18 cellular contexts compared by ENCODE assay signal in genomic region chr14:24330973-24331674, GRCh38. TPM values are rescaled to one million over a fixed set of nuclear protein-coding genes. Genes with fewer than 3 reads are reported as not detected.
A peak's percentile ranks its signal among the peaks of the same experiment; 100 is the strongest.
DNase-seq lines count a peak whose midpoint lies in the region; ATAC-seq, FAIRE-seq and TF ChIP-seq lines count a peak whose summit lies in the region.
"Had no signal": no experiment of that assay in that cellular context is flagged by ENCODE, and none has a peak within 500 bp of the region (broad histone marks: within the 10 kb centered on the region; RNA-seq: fewer than 3 reads in every experiment).

No MANE protein-coding gene starts in this region.

- no peak for DNase-seq in CD8-positive, alpha-beta T cell
- DNase-seq in HepG2 (ENCODE audit: low spot score): no peak
- DNase-seq in stomach: no peak
- DNase-seq in urothelium cell line (ENCODE audit: low spot score): no peak
- DNase-seq: C1 segment of cervical spinal cord, Caco-2, GOT3, NCI-H2227 treated with DMSO at 0.1 percent for 48 hours, NCI-H510A treated with DMSO at 0.1 percent for 48 hours, NCI-H774, SIG-M5 had no signal

- peaks cover 26% of the 10 kb centered on the region for H3K27me3 Mint-ChIP-seq in CD8-positive, alpha-beta T cell (ENCODE audit: low read depth)
- peaks cover 15% of the 10 kb centered on the region for H3K27me3 Mint-ChIP-seq in activated T-helper 17 cell treated with anti-CD3 and anti-CD28 coated beads, Interleukin-2, amount 50 U/mL, for 72 hours

- no peak for TF ChIP-seq EP300 in HepG2 (IDR thresholded peaks at IDR 0.05; ENCODE audit: low read depth in 2 of 2, low read length in 2 of 2)
- no peak for TF ChIP-seq EP300 in HepG2 (CRISPR knock-in tag; IDR thresholded peaks at IDR 0.05; ENCODE audit: borderline replicate concordance)
- TF ChIP-seq EP300 in stomach (IDR thresholded peaks at IDR 0.05): no peak
- TF ChIP-seq EP300 in gastroesophageal sphincter (IDR thresholded peaks at IDR 0.05): no peak

- peak overlapping the region; percentile 94 for H3K4me2 ChIP-seq in BLaER1
- no peak overlapping the region for H3K4me2 ChIP-seq in HepG2 (ENCODE audit: low read depth, low read length)

- H3K36me3 Mint-ChIP-seq in CD8-positive, alpha-beta T cell: peaks cover 3% of the 10 kb centered on the region
- peaks cover 18% of the 10 kb centered on the region for H3K36me3 Mint-ChIP-seq in activated T-helper 17 cell treated with anti-CD3 and anti-CD28 coated beads, Interleukin-2, amount 50 U/mL, for 72 hours (ENCODE audit: low read depth)

- H3K9ac ChIP-seq in BLaER1: no peak overlapping the region
- H3K9ac ChIP-seq in HepG2 (ENCODE audit: insufficient read depth, low read depth, low read length): no peak overlapping the region

- H3K27ac ChIP-seq in BLaER1 (no peak overlapping the region), HepG2 (ENCODE audit: extremely low read length, insufficient read depth, low read length) (no peak overlapping the region), stomach (no peak overlapping the region), gastroesophageal sphincter (no peak overlapping the region)
- no peak overlapping the region for H3K27ac ChIP-seq in CD8-positive, alpha-beta T cell (ENCODE audit: low read depth, low read length)
- H3K27ac ChIP-seq: A549 had no signal

- peaks cover 41% of the 10 kb centered on the region for H3K27me3 ChIP-seq in BLaER1
- H3K27me3 ChIP-seq in CD8-positive, alpha-beta T cell (ENCODE audit: insufficient read depth, low read length): peaks cover 7% of the 10 kb centered on the region
- peaks cover 31 to 82% of the 10 kb centered on the region in 2 experiments for H3K27me3 ChIP-seq in HepG2 (ENCODE audit: control insufficient read depth in 1 of 2, insufficient read depth in 2 of 2, low read length in 2 of 2)
- peaks cover 0 to 29% (median 8%) of the 10 kb centered on the region in 3 donors for H3K27me3 ChIP-seq in stomach
- H3K27me3 ChIP-seq in gastroesophageal sphincter: peaks cover 64% of the 10 kb centered on the region

- intact Hi-C loops in CD8-positive, alpha-beta T cell (cut with DNase I, micrococcal nuclease): loop anchor here (10.0 kb wide), 1 partner anchor 344 kb away; no protein-coding TSS in a partner anchor
- intact Hi-C loops in HepG2 (cut with micrococcal nuclease; ENCODE audit: unreplicated experiment) (loop anchor here (5.0 kb wide), 1 partner anchor 1564 kb away; the partner anchor contains the start of gene OXA1L), stomach (cut with DNase I; ENCODE audit: low total_unique reads) (loop anchor here (5.0 kb wide), 1 partner anchor 101 kb away; no protein-coding TSS in a partner anchor)

- no peak for ATAC-seq in CD8-positive, alpha-beta T cell
- ATAC-seq in activated T-helper 17 cell treated with anti-CD3 and anti-CD28 coated beads, Interleukin-2, amount 50 U/mL, for 72 hours (replicated peaks): no peak
- ATAC-seq in HepG2 (no peak), GM19452 (IDR thresholded peaks at IDR 0.05; ENCODE audit: unreplicated experiment) (no peak), gastroesophageal sphincter (no peak)
- ATAC-seq: HCT116 had no signal

- no TSS peak for BruUV-seq in HepG2 (replicated peaks; lab: Mats Ljungman, UMichigan)

- H3K4me1 ChIP-seq in BLaER1 (peaks cover 84% of the 10 kb centered on the region), HepG2 (ENCODE audit: insufficient read depth, low read length) (peaks cover 29% of the 10 kb centered on the region), stomach (peaks cover 34 to 85% (median 42%) of the 10 kb centered on the region in 4 donors), gastroesophageal sphincter (peaks cover 0 to 44% (median 16%) of the 10 kb centered on the region in 3 donors)
- H3K4me1 ChIP-seq in CD8-positive, alpha-beta T cell (ENCODE audit: insufficient read depth, low read length): peaks cover 64% of the 10 kb centered on the region

- TF ChIP-seq RAD21 in HepG2 (CRISPR knock-in tag; IDR thresholded peaks at IDR 0.05): no peak

- H3K36me3 ChIP-seq in BLaER1 (no peaks in the 10 kb centered on the region), HepG2 (replicated peaks in 1 of 2; ENCODE audit: control insufficient read depth in 1 of 2, insufficient read depth in 2 of 2, low read length in 2 of 2) (no peaks in the 10 kb centered on the region), stomach (peaks cover 0 to 6% (median 2%) of the 10 kb centered on the region in 4 donors), gastroesophageal sphincter (no peaks in the 10 kb centered on the region)
- no peaks in the 10 kb centered on the region for H3K36me3 ChIP-seq in CD8-positive, alpha-beta T cell (ENCODE audit: insufficient read depth, low read length)

- no peak for TF ChIP-seq CTCF in CD8-positive, alpha-beta T cell (IDR thresholded peaks at IDR 0.05)
- TF ChIP-seq CTCF in HepG2 (CRISPR knock-in tag; IDR thresholded peaks at IDR 0.05): no peak
- no peak for TF ChIP-seq CTCF in stomach (IDR thresholded peaks at IDR 0.05)
- TF ChIP-seq CTCF in gastroesophageal sphincter (IDR thresholded peaks at IDR 0.05): no peak

- no peak overlapping the region for H3K4me3 Mint-ChIP-seq in CD8-positive, alpha-beta T cell
- peak overlapping the region; percentile 90 for H3K4me3 Mint-ChIP-seq in activated T-helper 17 cell treated with anti-CD3 and anti-CD28 coated beads, Interleukin-2, amount 50 U/mL, for 72 hours

- FAIRE-seq in HepG2 (lab: Jason Lieb, UNC) (no peak), urothelium cell line (lab: Jason Lieb, UNC) (no peak)
- FAIRE-seq: A549, G401.6 had no signal

- in situ Hi-C loops in HepG2 (cut with HindIII; ENCODE audit: extremely low pct_ligation_motif_present, low pct_unique_long_range_greater_than_20kb): loop anchor here (5.0 kb wide), 1 partner anchor 101 kb away; no protein-coding TSS in a partner anchor

- H3K9me3 Mint-ChIP-seq in CD8-positive, alpha-beta T cell: no peaks in the 10 kb centered on the region
- no peaks in the 10 kb centered on the region for H3K9me3 Mint-ChIP-seq in activated T-helper 17 cell treated with anti-CD3 and anti-CD28 coated beads, Interleukin-2, amount 50 U/mL, for 72 hours

- H3K9me3 ChIP-seq in BLaER1 (no peaks in the 10 kb centered on the region), HepG2 (ENCODE audit: low read length) (no peaks in the 10 kb centered on the region), stomach (no peaks in the 10 kb centered on the region), gastroesophageal sphincter (no peaks in the 10 kb centered on the region)
- no peaks in the 10 kb centered on the region for H3K9me3 ChIP-seq in CD8-positive, alpha-beta T cell (ENCODE audit: low read length)
- H3K9me3 ChIP-seq: A549, Caco-2 had no signal

- H3K4me3 ChIP-seq in BLaER1 (no peak overlapping the region), HepG2 (replicated peaks in 1 of 3; ENCODE audit: insufficient read depth in 1 of 3, low read depth in 2 of 3, low read length in 3 of 3) (no peak overlapping the region), stomach (no peak overlapping the region), gastroesophageal sphincter (no peak overlapping the region)
- H3K4me3 ChIP-seq in CD8-positive, alpha-beta T cell (ENCODE audit: low read depth, low read length): no peak overlapping the region
- H3K4me3 ChIP-seq: A549 had no signal

- H3K4me1 Mint-ChIP-seq in CD8-positive, alpha-beta T cell (ENCODE audit: low read depth): peaks cover 70% of the 10 kb centered on the region
- peaks cover 20% of the 10 kb centered on the region for H3K4me1 Mint-ChIP-seq in activated T-helper 17 cell treated with anti-CD3 and anti-CD28 coated beads, Interleukin-2, amount 50 U/mL, for 72 hours

- CTCF ChIA-PET in CD8-positive, alpha-beta T cell (lab: Charles Lee): interaction anchor here (1.2 to 23.5 kb wide), 7 partner anchors 9 to 111 kb away, joined by 3 to 442 read pairs (median 21); partner anchors contain the start of genes CBLN3, CIDEB, KHNYN and LTB4R
- CTCF ChIA-PET in HepG2 (lab: Yijun Ruan, JAX; ENCODE audit: low intra/inter-chr PET ratio, low total read pairs): interaction anchor here (1.2 to 10.2 kb wide), 5 partner anchors 24 to 103 kb away, joined by 3 to 235 read pairs (median 7); partner anchors contain the start of genes CBLN3, CIDEB, KHNYN and NFATC4

- peak overlapping the region; percentile 52 for H3K27ac Mint-ChIP-seq in CD8-positive, alpha-beta T cell
- H3K27ac Mint-ChIP-seq in activated T-helper 17 cell treated with anti-CD3 and anti-CD28 coated beads, Interleukin-2, amount 50 U/mL, for 72 hours: no peak overlapping the region

- WGBS in HepG2 (ENCODE audit: low lambda C conversion rate): 36% methylated on average over 10 of the region's 10 CpGs
- 87 to 93% (median 91%) methylated on average over 6 to 10 of the region's 10 CpGs for WGBS in stomach, 5 donors
- WGBS in gastroesophageal sphincter (ENCODE audit: low coverage in 1 of 2), 2 donors: 95 to 96% methylated on average over 4 to 5 of the region's 10 CpGs

- H4K20me1 ChIP-seq in BLaER1: peaks cover 35% of the 10 kb centered on the region
- no peaks in the 10 kb centered on the region for H4K20me1 ChIP-seq in HepG2 (ENCODE audit: insufficient read depth, low read length)

- no peak overlapping the region for H2AFZ ChIP-seq in HepG2 (ENCODE audit: low read length)

- POLR2A ChIA-PET in CD8-positive, alpha-beta T cell (lab: Charles Lee): interaction anchor here (4.8 kb wide), 1 partner anchor 100 kb away, joined by 75 read pairs; the partner anchor contains the start of genes CBLN3 and KHNYN
- POLR2A ChIA-PET in HepG2 (lab: Yijun Ruan, JAX): interaction anchor here (0.6 to 4.3 kb wide), 4 partner anchors 24 to 105 kb away, joined by 3 to 98 read pairs (median 26); partner anchors contain the start of genes CBLN3, CIDEB and KHNYN

- no peaks in the 10 kb centered on the region for H3K79me2 ChIP-seq in HepG2 (ENCODE audit: insufficient read depth, low read length)

- TF ChIP-seq POLR2A in HepG2 (IDR thresholded peaks at IDR 0.05; ENCODE audit: insufficient read depth in 1 of 2, low read depth in 2 of 2, low read length in 2 of 2) (no peak), stomach (IDR thresholded peaks at IDR 0.05) (no peak), gastroesophageal sphincter (IDR thresholded peaks at IDR 0.05) (no peak)

RNA-seq across cellular contexts. Expression of gene ADCY4, which starts 3.7 kb away (rescaled TPM):
- total RNA-seq in CD8-positive, alpha-beta T cell: 1 to 10 TPM; 5.2 to 7.9 TPM
- 10 to 100 TPM in 1 of 2 donors, 1 to 10 TPM in 1; 2.3 to 10.5 TPM for total RNA-seq in activated T-helper 17 cell treated with anti-CD3 and anti-CD28 coated beads, Interleukin-2, amount 50 U/mL, for 72 hours
- total RNA-seq in HepG2 (2016; rRNA removed; fragmentation: Illumina TruSeq; extraction: Trizol): not detected in 2 replicates
- total RNA-seq in HepG2 (2016; cell fraction: cytosol; rRNA removed; fragmentation: Illumina TruSeq; extraction: Trizol; ENCODE audit: low read depth): not detected in 2 replicates
- total RNA-seq in HepG2 (2016; cell fraction: insoluble cytoplasmic fraction; rRNA removed; fragmentation: Illumina TruSeq; extraction: Trizol): not detected in 2 replicates
- total RNA-seq in HepG2 (2016; cell fraction: membrane; rRNA removed; fragmentation: Illumina TruSeq; extraction: Trizol): not detected in 2 replicates
- not detected in 2 replicates for total RNA-seq in HepG2 (2016; cell fraction: nucleus; rRNA removed; fragmentation: Illumina TruSeq; extraction: Trizol)
- 0.03 TPM in 1 of 2 replicates, not detected in the other for polyA plus RNA-seq in HepG2 (2011; rRNA removed)
- polyA plus RNA-seq in HepG2 (2011; cell fraction: cytosol; rRNA removed): not detected in 2 replicates
- 0.31 and 0.50 TPM in 2 replicates for polyA plus RNA-seq in HepG2 (2011; cell fraction: nucleus; rRNA removed)
- polyA plus RNA-seq in HepG2 (2012): 0.20 TPM in 1 of 2 replicates, not detected in the other
- polyA plus RNA-seq in HepG2 (2016; cell fraction: cytosol; fragmentation: Illumina TruSeq; extraction: Trizol; ENCODE audit: low read depth): not detected in 2 replicates
- not detected in 2 replicates for polyA plus RNA-seq in HepG2 (2016; cell fraction: insoluble cytoplasmic fraction; fragmentation: Illumina TruSeq; extraction: Trizol; ENCODE audit: low read depth)
- polyA plus RNA-seq in HepG2 (2016; cell fraction: membrane; fragmentation: Illumina TruSeq; extraction: Trizol; ENCODE audit: low read depth): not detected in 2 replicates
- 0.19 TPM in 1 of 2 replicates, not detected in the other for polyA plus RNA-seq in HepG2 (2016; cell fraction: nucleus; fragmentation: Illumina TruSeq; extraction: Trizol; ENCODE audit: insufficient read depth, low read depth)
- 0.22 TPM in 1 of 2 replicates, not detected in the other for polyA minus RNA-seq in HepG2 (2011; rRNA and poly(A)+ RNA removed; ENCODE audit: low replicate concordance)
- polyA minus RNA-seq in HepG2 (2011; cell fraction: cytosol; rRNA and poly(A)+ RNA removed): not detected in 2 replicates
- 0.99 TPM in 1 of 2 replicates, not detected in the other for polyA minus RNA-seq in HepG2 (2011; cell fraction: nucleus; rRNA and poly(A)+ RNA removed)
- total RNA-seq in stomach: 100 to 1,000 TPM in 1 of 5 donors, 10 to 100 TPM in 4; 18.2 to 118 (median 33.3) TPM
- 10 to 100 TPM; 15.2 to 18.9 (median 18.8) TPM for polyA plus RNA-seq in stomach
- total RNA-seq in gastroesophageal sphincter: 10 to 100 TPM; 13.3 to 40.5 (median 22.6) TPM
- polyA plus RNA-seq: A549 had no signal

RNA-seq across cellular contexts. Expression of gene RIPK3, which starts 8.7 kb away (rescaled TPM):
- 10 to 100 TPM; 17.6 to 19.3 TPM for total RNA-seq in CD8-positive, alpha-beta T cell
- 10 to 100 TPM; 12.9 to 17.4 TPM for total RNA-seq in activated T-helper 17 cell treated with anti-CD3 and anti-CD28 coated beads, Interleukin-2, amount 50 U/mL, for 72 hours
- total RNA-seq in HepG2 (2016; rRNA removed; fragmentation: Illumina TruSeq; extraction: Trizol) (not detected in 2 replicates), stomach (10 to 100 TPM in 4 of 5 donors, 1 to 10 TPM in 1; 6.4 to 42.6 (median 12.5) TPM), gastroesophageal sphincter (1 to 10 TPM; 3.1 to 8.9 (median 3.9) TPM)
- total RNA-seq in HepG2 (2016; cell fraction: cytosol; rRNA removed; fragmentation: Illumina TruSeq; extraction: Trizol; ENCODE audit: low read depth): not detected in 2 replicates
- not detected in 2 replicates for total RNA-seq in HepG2 (2016; cell fraction: insoluble cytoplasmic fraction; rRNA removed; fragmentation: Illumina TruSeq; extraction: Trizol)
- not detected in 2 replicates for total RNA-seq in HepG2 (2016; cell fraction: membrane; rRNA removed; fragmentation: Illumina TruSeq; extraction: Trizol)
- total RNA-seq in HepG2 (2016; cell fraction: nucleus; rRNA removed; fragmentation: Illumina TruSeq; extraction: Trizol): not detected in 2 replicates
- polyA plus RNA-seq in HepG2 (2011; rRNA removed) (not detected in 2 replicates), stomach (10 to 100 TPM; 12.7 to 18.3 (median 14.3) TPM)
- polyA plus RNA-seq in HepG2 (2011; cell fraction: cytosol; rRNA removed): not detected in 2 replicates
- not detected in 2 replicates for polyA plus RNA-seq in HepG2 (2011; cell fraction: nucleus; rRNA removed)
- polyA plus RNA-seq in HepG2 (2012): not detected in 2 replicates
- polyA plus RNA-seq in HepG2 (2016; cell fraction: cytosol; fragmentation: Illumina TruSeq; extraction: Trizol; ENCODE audit: low read depth): not detected in 2 replicates
- polyA plus RNA-seq in HepG2 (2016; cell fraction: insoluble cytoplasmic fraction; fragmentation: Illumina TruSeq; extraction: Trizol; ENCODE audit: low read depth): not detected in 2 replicates
- polyA plus RNA-seq in HepG2 (2016; cell fraction: membrane; fragmentation: Illumina TruSeq; extraction: Trizol; ENCODE audit: low read depth): not detected in 2 replicates
- polyA plus RNA-seq in HepG2 (2016; cell fraction: nucleus; fragmentation: Illumina TruSeq; extraction: Trizol; ENCODE audit: insufficient read depth, low read depth): not detected in 2 replicates
- polyA minus RNA-seq in HepG2 (2011; rRNA and poly(A)+ RNA removed; ENCODE audit: low replicate concordance): not detected in 2 replicates
- not detected in 2 replicates for polyA minus RNA-seq in HepG2 (2011; cell fraction: cytosol; rRNA and poly(A)+ RNA removed)
- not detected in 2 replicates for polyA minus RNA-seq in HepG2 (2011; cell fraction: nucleus; rRNA and poly(A)+ RNA removed)
- polyA plus RNA-seq: A549 had no signal

RNA-seq across cellular contexts. Expression of gene LTB4R, which starts 19.8 kb away (rescaled TPM):
- total RNA-seq in CD8-positive, alpha-beta T cell: 10 to 100 TPM; 15.4 to 16.7 TPM
- total RNA-seq in activated T-helper 17 cell treated with anti-CD3 and anti-CD28 coated beads, Interleukin-2, amount 50 U/mL, for 72 hours: 10 to 100 TPM; 11.6 to 21.4 TPM
- total RNA-seq in HepG2 (2016; rRNA removed; fragmentation: Illumina TruSeq; extraction: Trizol): 1.00 and 3.2 TPM in 2 replicates
- total RNA-seq in HepG2 (2016; cell fraction: cytosol; rRNA removed; fragmentation: Illumina TruSeq; extraction: Trizol; ENCODE audit: low read depth): 0.40 and 0.53 TPM in 2 replicates
- 0.25 and 2.9 TPM in 2 replicates for total RNA-seq in HepG2 (2016; cell fraction: insoluble cytoplasmic fraction; rRNA removed; fragmentation: Illumina TruSeq; extraction: Trizol)
- total RNA-seq in HepG2 (2016; cell fraction: membrane; rRNA removed; fragmentation: Illumina TruSeq; extraction: Trizol): 0.55 and 0.59 TPM in 2 replicates
- total RNA-seq in HepG2 (2016; cell fraction: nucleus; rRNA removed; fragmentation: Illumina TruSeq; extraction: Trizol): 4.9 and 6.3 TPM in 2 replicates
- polyA plus RNA-seq in HepG2 (2011; rRNA removed): 8.2 and 12.4 TPM in 2 replicates
- 1.2 and 1.9 TPM in 2 replicates for polyA plus RNA-seq in HepG2 (2011; cell fraction: cytosol; rRNA removed)
- 89.0 and 109 TPM in 2 replicates for polyA plus RNA-seq in HepG2 (2011; cell fraction: nucleus; rRNA removed)
- polyA plus RNA-seq in HepG2 (2012): 9.0 and 9.1 TPM in 2 replicates
- polyA plus RNA-seq in HepG2 (2016; cell fraction: cytosol; fragmentation: Illumina TruSeq; extraction: Trizol; ENCODE audit: low read depth): 0.10 and 0.24 TPM in 2 replicates
- 0.76 and 0.87 TPM in 2 replicates for polyA plus RNA-seq in HepG2 (2016; cell fraction: insoluble cytoplasmic fraction; fragmentation: Illumina TruSeq; extraction: Trizol; ENCODE audit: low read depth)
- 0.37 and 0.90 TPM in 2 replicates for polyA plus RNA-seq in HepG2 (2016; cell fraction: membrane; fragmentation: Illumina TruSeq; extraction: Trizol; ENCODE audit: low read depth)
- 22.4 and 23.6 TPM in 2 replicates for polyA plus RNA-seq in HepG2 (2016; cell fraction: nucleus; fragmentation: Illumina TruSeq; extraction: Trizol; ENCODE audit: insufficient read depth, low read depth)
- polyA minus RNA-seq in HepG2 (2011; rRNA and poly(A)+ RNA removed; ENCODE audit: low replicate concordance): 13.2 and 32.8 TPM in 2 replicates
- 0.30 and 1.5 TPM in 2 replicates for polyA minus RNA-seq in HepG2 (2011; cell fraction: cytosol; rRNA and poly(A)+ RNA removed)
- polyA minus RNA-seq in HepG2 (2011; cell fraction: nucleus; rRNA and poly(A)+ RNA removed): 17.3 and 18.9 TPM in 2 replicates
- 10 to 100 TPM in 3 of 5 donors, 1 to 10 TPM in 1, not detected in 1; 3.3 to 92.8 (median 24.6) TPM for total RNA-seq in stomach
- 10 to 100 TPM in 1 of 3 donors, 1 to 10 TPM in 2; 1.4 to 67.2 (median 4.1) TPM for polyA plus RNA-seq in stomach
- 1 to 10 TPM; 3.0 to 4.2 (median 3.4) TPM for total RNA-seq in gastroesophageal sphincter

RNA-seq across cellular contexts. Expression of gene LTB4R2, which starts 21.2 kb away (rescaled TPM):
- 10 to 100 TPM; 18.9 to 21.5 TPM for total RNA-seq in CD8-positive, alpha-beta T cell
- 10 to 100 TPM in 1 of 2 donors, 1 to 10 TPM in 1; 8.7 to 13.5 TPM for total RNA-seq in activated T-helper 17 cell treated with anti-CD3 and anti-CD28 coated beads, Interleukin-2, amount 50 U/mL, for 72 hours
- total RNA-seq in HepG2 (2016; rRNA removed; fragmentation: Illumina TruSeq; extraction: Trizol) (1.4 and 6.9 TPM in 2 replicates), stomach (10 to 100 TPM in 3 of 5 donors, 1 to 10 TPM in 1, not detected in 1; 9.9 to 71.5 (median 24.5) TPM), gastroesophageal sphincter (1 to 10 TPM; 2.4 to 5.0 (median 3.4) TPM)
- 0.40 and 0.44 TPM in 2 replicates for total RNA-seq in HepG2 (2016; cell fraction: cytosol; rRNA removed; fragmentation: Illumina TruSeq; extraction: Trizol; ENCODE audit: low read depth)
- 1.7 and 7.1 TPM in 2 replicates for total RNA-seq in HepG2 (2016; cell fraction: insoluble cytoplasmic fraction; rRNA removed; fragmentation: Illumina TruSeq; extraction: Trizol)
- 0.93 and 1.2 TPM in 2 replicates for total RNA-seq in HepG2 (2016; cell fraction: membrane; rRNA removed; fragmentation: Illumina TruSeq; extraction: Trizol)
- total RNA-seq in HepG2 (2016; cell fraction: nucleus; rRNA removed; fragmentation: Illumina TruSeq; extraction: Trizol): 10.5 and 12.4 TPM in 2 replicates
- polyA plus RNA-seq in HepG2 (2011; rRNA removed) (3.9 and 6.1 TPM in 2 replicates), stomach (1 to 10 TPM in 1 of 3 donors, under 1 TPM in 1, not detected in 1; 0.25 to 6.0 TPM)
- 0.65 and 1.5 TPM in 2 replicates for polyA plus RNA-seq in HepG2 (2011; cell fraction: cytosol; rRNA removed)
- 94.5 and 110 TPM in 2 replicates for polyA plus RNA-seq in HepG2 (2011; cell fraction: nucleus; rRNA removed)
- 4.0 and 7.4 TPM in 2 replicates for polyA plus RNA-seq in HepG2 (2012)
- 0.31 and 0.36 TPM in 2 replicates for polyA plus RNA-seq in HepG2 (2016; cell fraction: cytosol; fragmentation: Illumina TruSeq; extraction: Trizol; ENCODE audit: low read depth)
- polyA plus RNA-seq in HepG2 (2016; cell fraction: insoluble cytoplasmic fraction; fragmentation: Illumina TruSeq; extraction: Trizol; ENCODE audit: low read depth): 1.1 and 1.5 TPM in 2 replicates
- 0.33 and 0.39 TPM in 2 replicates for polyA plus RNA-seq in HepG2 (2016; cell fraction: membrane; fragmentation: Illumina TruSeq; extraction: Trizol; ENCODE audit: low read depth)
- polyA plus RNA-seq in HepG2 (2016; cell fraction: nucleus; fragmentation: Illumina TruSeq; extraction: Trizol; ENCODE audit: insufficient read depth, low read depth): 19.7 and 20.2 TPM in 2 replicates
- polyA minus RNA-seq in HepG2 (2011; rRNA and poly(A)+ RNA removed; ENCODE audit: low replicate concordance): 7.7 and 12.0 TPM in 2 replicates
- polyA minus RNA-seq in HepG2 (2011; cell fraction: cytosol; rRNA and poly(A)+ RNA removed): 1.2 TPM in 2 replicates
- 40.7 and 44.3 TPM in 2 replicates for polyA minus RNA-seq in HepG2 (2011; cell fraction: nucleus; rRNA and poly(A)+ RNA removed)

RNA-seq across cellular contexts. Expression of gene CIDEB, which starts 23.3 kb away (rescaled TPM):
- 10 to 100 TPM; 11.8 to 13.4 TPM for total RNA-seq in CD8-positive, alpha-beta T cell
- 10 to 100 TPM; 14.9 to 28.1 TPM for total RNA-seq in activated T-helper 17 cell treated with anti-CD3 and anti-CD28 coated beads, Interleukin-2, amount 50 U/mL, for 72 hours
- total RNA-seq in HepG2 (2016; rRNA removed; fragmentation: Illumina TruSeq; extraction: Trizol) (22.4 and 35.8 TPM in 2 replicates), stomach (10 to 100 TPM in 2 of 5 donors, 1 to 10 TPM in 3; 5.0 to 11.2 (median 6.4) TPM), gastroesophageal sphincter (10 to 100 TPM in 2 of 4 donors, 1 to 10 TPM in 2; 4.9 to 12.5 (median 9.5) TPM)
- 7.4 and 8.6 TPM in 2 replicates for total RNA-seq in HepG2 (2016; cell fraction: cytosol; rRNA removed; fragmentation: Illumina TruSeq; extraction: Trizol; ENCODE audit: low read depth)
- total RNA-seq in HepG2 (2016; cell fraction: insoluble cytoplasmic fraction; rRNA removed; fragmentation: Illumina TruSeq; extraction: Trizol): 25.0 and 33.5 TPM in 2 replicates
- total RNA-seq in HepG2 (2016; cell fraction: membrane; rRNA removed; fragmentation: Illumina TruSeq; extraction: Trizol): 10.2 and 11.5 TPM in 2 replicates
- 35.1 and 36.7 TPM in 2 replicates for total RNA-seq in HepG2 (2016; cell fraction: nucleus; rRNA removed; fragmentation: Illumina TruSeq; extraction: Trizol)
- polyA plus RNA-seq in HepG2 (2011; rRNA removed) (110 and 143 TPM in 2 replicates), stomach (10 to 100 TPM in 1 of 3 donors, 1 to 10 TPM in 2; 6.0 to 14.2 (median 6.0) TPM)
- polyA plus RNA-seq in HepG2 (2011; cell fraction: cytosol; rRNA removed): 88.2 and 112 TPM in 2 replicates
- 47.6 and 66.7 TPM in 2 replicates for polyA plus RNA-seq in HepG2 (2011; cell fraction: nucleus; rRNA removed)
- polyA plus RNA-seq in HepG2 (2012): 94.8 and 120 TPM in 2 replicates
- polyA plus RNA-seq in HepG2 (2016; cell fraction: cytosol; fragmentation: Illumina TruSeq; extraction: Trizol; ENCODE audit: low read depth): 15.9 and 18.8 TPM in 2 replicates
- 56.4 and 59.4 TPM in 2 replicates for polyA plus RNA-seq in HepG2 (2016; cell fraction: insoluble cytoplasmic fraction; fragmentation: Illumina TruSeq; extraction: Trizol; ENCODE audit: low read depth)
- polyA plus RNA-seq in HepG2 (2016; cell fraction: membrane; fragmentation: Illumina TruSeq; extraction: Trizol; ENCODE audit: low read depth): 21.0 and 22.1 TPM in 2 replicates
- 101 TPM in 2 replicates for polyA plus RNA-seq in HepG2 (2016; cell fraction: nucleus; fragmentation: Illumina TruSeq; extraction: Trizol; ENCODE audit: insufficient read depth, low read depth)
- polyA minus RNA-seq in HepG2 (2011; rRNA and poly(A)+ RNA removed; ENCODE audit: low replicate concordance): 15.9 and 85.1 TPM in 2 replicates
- 34.0 and 49.4 TPM in 2 replicates for polyA minus RNA-seq in HepG2 (2011; cell fraction: cytosol; rRNA and poly(A)+ RNA removed)
- 21.4 and 33.2 TPM in 2 replicates for polyA minus RNA-seq in HepG2 (2011; cell fraction: nucleus; rRNA and poly(A)+ RNA removed)
